In the genomic region with DNA sequence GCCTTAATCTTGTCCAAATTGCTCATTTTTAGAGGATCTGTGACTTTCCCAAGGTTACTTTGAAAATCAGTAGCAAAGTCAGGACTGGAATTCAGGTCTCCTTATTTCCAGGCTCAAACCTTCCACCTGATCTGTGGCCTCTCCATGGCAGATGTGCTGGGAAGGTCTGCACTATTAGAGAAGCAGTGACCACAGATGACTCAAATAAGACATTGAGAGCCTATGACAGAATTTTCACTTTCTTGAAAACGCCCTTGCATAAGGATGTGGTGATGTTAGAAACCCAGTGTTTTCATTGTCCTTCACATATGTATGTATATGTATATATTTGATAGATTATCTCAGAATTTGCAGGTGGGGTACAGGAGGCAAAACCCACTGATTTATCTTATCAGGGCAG, we compare ENCODE assay signal across 11 cellular contexts. TPM values are rescaled to one million over a fixed set of nuclear protein-coding genes. Genes with fewer than 3 reads are reported as not detected.
DNase-seq lines count a peak whose midpoint lies in the region; ATAC-seq lines count a peak whose summit lies in the region.
"Had no signal": no experiment of that assay in that cellular context is flagged by ENCODE, and none has a peak within 500 bp of the region (broad histone marks: within the 10 kb centered on the region; RNA-seq: fewer than 3 reads in every experiment).

No MANE protein-coding gene starts in this region.

- peaks cover 30% of the 10 kb centered on the region for H3K4me1 Mint-ChIP-seq in activated T-cell treated with anti-CD3 and anti-CD28 coated beads, Interleukin-2, amount 50 U/mL, for 72 hours (ENCODE audit: low read depth)

- ATAC-seq in activated T-cell treated with anti-CD3 and anti-CD28 coated beads, Interleukin-2, amount 50 U/mL, for 72 hours (replicated peaks in 1 of 2), result peak; percentile 72 to 78
- ATAC-seq in GM21786 (IDR thresholded peaks at IDR 0.05; ENCODE audit: unreplicated experiment) (peak; percentile 94), HG03432 (IDR thresholded peaks at IDR 0.05; ENCODE audit: unreplicated experiment) (peak; percentile 94)
- peak; percentile 78 for ATAC-seq in stimulated activated naive CD8-positive, alpha-beta T cell treated with anti-CD3 and anti-CD28 coated beads, Interleukin-15, Interleukin-2, amounts not matched to agents 100 U/mL and 50 U/mL, for 24 hours

- no peaks in the 10 kb centered on the region for H3K9me3 Mint-ChIP-seq in activated T-cell treated with anti-CD3 and anti-CD28 coated beads, Interleukin-2, amount 50 U/mL, for 72 hours
- H3K9me3 Mint-ChIP-seq: activated naive CD4-positive, alpha-beta T cell treated with anti-CD3 and anti-CD28 coated beads, Interleukin-2, amount 10 ng/mL, durations not matched to agents 7 days and 5 days; IgD-negative memory B cell had no signal

- H3K36me3 Mint-ChIP-seq in activated T-cell treated with anti-CD3 and anti-CD28 coated beads, Interleukin-2, amount 50 U/mL, for 72 hours (ENCODE audit: insufficient read depth in 2 of 2), result peaks cover 0 to 1% of the 10 kb centered on the region in 2 donors
- H3K36me3 Mint-ChIP-seq: activated naive CD4-positive, alpha-beta T cell treated with anti-CD3 and anti-CD28 coated beads, Interleukin-2, amount 10 ng/mL, durations not matched to agents 7 days and 5 days; IgD-negative memory B cell had no signal

- DNase-seq in activated T-cell treated with anti-CD3 and anti-CD28 coated beads, Interleukin-2, amount 50 U/mL, for 72 hours, result peak in 1 of 2 donors; percentile 25
- no peak for DNase-seq in activated T-cell treated with anti-CD3 and anti-CD28 coated beads, Interleukin-2, amount 50 U/mL, for 48 hours
- DNase-seq in stimulated activated naive CD8-positive, alpha-beta T cell treated with anti-CD3 and anti-CD28 coated beads, Interleukin-15, Interleukin-2, amounts not matched to agents 100 U/mL and 50 U/mL, for 24 hours, result no peak
- DNase-seq in DMS153 (lab: John Stamatoyannopoulos, UW), result no peak
- DNase-seq in NCI-H1092 (lab: John Stamatoyannopoulos, UW), result no peak
- no peak for DNase-seq in stimulated activated CD8-positive, alpha-beta memory T cell treated with anti-CD3 and anti-CD28 coated beads, Interleukin-4, amount 100 ng/mL, for 48 hours
- DNase-seq: activated naive CD4-positive, alpha-beta T cell treated with anti-CD3 and anti-CD28 coated beads, Interleukin-2, amount 10 ng/mL, durations not matched to agents 7 days and 5 days; effector CD4-positive, alpha-beta T cell had no signal

- peak overlapping the region; percentile 87 for H3K27ac Mint-ChIP-seq in activated T-cell treated with anti-CD3 and anti-CD28 coated beads, Interleukin-2, amount 50 U/mL, for 72 hours
- H3K27ac Mint-ChIP-seq: activated naive CD4-positive, alpha-beta T cell treated with anti-CD3 and anti-CD28 coated beads, Interleukin-2, amount 10 ng/mL, durations not matched to agents 7 days and 5 days had no signal

- H3K4me3 Mint-ChIP-seq in activated T-cell treated with anti-CD3 and anti-CD28 coated beads, Interleukin-2, amount 50 U/mL, for 72 hours, result peak overlapping the region; percentile 41 to 74
- H3K4me3 Mint-ChIP-seq: activated naive CD4-positive, alpha-beta T cell treated with anti-CD3 and anti-CD28 coated beads, Interleukin-2, amount 10 ng/mL, durations not matched to agents 7 days and 5 days had no signal

- H3K27me3 Mint-ChIP-seq in activated T-cell treated with anti-CD3 and anti-CD28 coated beads, Interleukin-2, amount 50 U/mL, for 72 hours (ENCODE audit: low read depth), result no peaks in the 10 kb centered on the region

RNA-seq across cellular contexts. Expression of a gene that starts 45.3 kb away (rescaled TPM):
- total RNA-seq in activated T-cell treated with anti-CD3 and anti-CD28 coated beads, Interleukin-2, amount 50 U/mL, for 72 hours, result under 1 TPM; 0.51 to 0.77 TPM

RNA-seq across cellular contexts. Expression of a gene that starts 49.0 kb away (rescaled TPM):
- 10 to 100 TPM; 23.7 to 28.0 TPM for total RNA-seq in activated T-cell treated with anti-CD3 and anti-CD28 coated beads, Interleukin-2, amount 50 U/mL, for 72 hours
